In genomic region chr7:157985636-157986035, GRCh38 we compare ENCODE assay signal across 27 cellular contexts.
"Had no signal": no experiment of that assay in that cellular context is flagged by ENCODE, and none has a peak within 500 bp of the region (broad histone marks: within the 10 kb centered on the region; RNA-seq: fewer than 3 reads in every experiment).

No MANE protein-coding gene starts in this region.

- H3K27ac ChIP-seq: left lung, lower lobe of right lung, neural progenitor cell, parathyroid adenoma, right atrium auricular region, right lobe of liver, stomach, testis, thyroid gland, transverse colon, upper lobe of left lung, vagina had no signal

- H3K79me2 ChIP-seq: parathyroid adenoma had no signal

- H3K4me3 Mint-ChIP-seq: naive thymus-derived CD8-positive, alpha-beta T cell; nephron; neural progenitor cell; stimulated activated naive B cell treated with anti-CD40 and anti-IgM and Interleukin-4, amounts not matched to agents 10 μg/mL and 1 μg/mL and 100 μg/mL, for 72 hours had no signal

- H2AFZ ChIP-seq: neural progenitor cell, parathyroid adenoma had no signal

- H3K4me1 ChIP-seq: left lung, lower lobe of right lung, neural progenitor cell, parathyroid adenoma, right atrium auricular region, right lobe of liver, stomach, thyroid gland, transverse colon, upper lobe of left lung, vagina had no signal

- H3K9me3 ChIP-seq: left lung, lower lobe of right lung, right atrium auricular region, right lobe of liver, stomach, testis, thyroid gland, transverse colon, upper lobe of left lung, vagina had no signal

- H3K27me3 ChIP-seq: neural progenitor cell, right atrium auricular region, right lobe of liver, testis, thyroid gland, transverse colon, upper lobe of left lung, vagina had no signal

- H3K9ac ChIP-seq: neural progenitor cell, parathyroid adenoma had no signal

- DNase-seq: hippocampal formation; left colon; lower lobe of right lung; mammary epithelial cell; mesenchymal stem cell; naive thymus-derived CD8-positive, alpha-beta T cell; right lobe of liver; stimulated activated CD4-positive, alpha-beta T cell treated with anti-CD3 and anti-CD28 coated beads, Interleukin-12 subunit alpha, Interleukin-12 subunit beta, amount 100 ng/mL, for 4 hours; stimulated activated CD4-positive, alpha-beta T cell treated with anti-CD3 and anti-CD28 coated beads, Interleukin-15, amount 100 ng/mL, for 24 hours; stimulated activated CD4-positive, alpha-beta T cell treated with anti-CD3 and anti-CD28 coated beads, Interleukin-2, amount 100 ng/mL, for 24 hours; stimulated activated CD4-positive, alpha-beta T cell treated with anti-CD3 and anti-CD28 coated beads, Interleukin-4, amount 100 ng/mL, for 1 hour; stimulated activated naive B cell treated with anti-CD40 and anti-IgM and Interleukin-4, amounts not matched to agents 10 μg/mL and 1 μg/mL and 100 μg/mL, for 72 hours; stimulated activated naive CD8-positive, alpha-beta T cell treated with anti-CD3 and anti-CD28 coated beads, Interleukin-15, Interleukin-2, amounts not matched to agents 100 U/mL and 50 U/mL, for 24 hours; stomach; testis; thyroid gland; transverse colon; upper lobe of left lung had no signal

- FAIRE-seq: keratinocyte had no signal

- H3K36me3 ChIP-seq: left lung, lower lobe of right lung, neural progenitor cell, right atrium auricular region, right lobe of liver, stomach, thyroid gland, transverse colon, upper lobe of left lung, vagina had no signal

- H3K4me2 ChIP-seq: neural progenitor cell, smooth muscle cell had no signal

- ATAC-seq: left colon; left lung; lower lobe of right lung; naive thymus-derived CD8-positive, alpha-beta T cell; right lobe of liver; stimulated activated naive B cell treated with anti-CD40 and anti-IgM and Interleukin-4, amounts not matched to agents 10 μg/mL and 1 μg/mL and 100 μg/mL, for 72 hours; stimulated activated naive CD8-positive, alpha-beta T cell treated with anti-CD3 and anti-CD28 coated beads, Interleukin-15, Interleukin-2, amounts not matched to agents 100 U/mL and 50 U/mL, for 24 hours had no signal

- H3K4me3 ChIP-seq: left lung, lower lobe of right lung, neural progenitor cell, right atrium auricular region, right lobe of liver, smooth muscle cell, stomach, testis, thyroid gland, transverse colon, upper lobe of left lung, vagina had no signal

- H3K4me1 Mint-ChIP-seq: stimulated activated naive B cell treated with anti-CD40 and anti-IgM and Interleukin-4, amounts not matched to agents 10 μg/mL and 1 μg/mL and 100 μg/mL, for 72 hours had no signal

- H3K27ac Mint-ChIP-seq: nephron; progenitor cell of endocrine pancreas; stimulated activated naive B cell treated with anti-CD40 and anti-IgM and Interleukin-4, amounts not matched to agents 10 μg/mL and 1 μg/mL and 100 μg/mL, for 72 hours had no signal

- H3K36me3 Mint-ChIP-seq: naive thymus-derived CD8-positive, alpha-beta T cell; neural progenitor cell; stimulated activated naive B cell treated with anti-CD40 and anti-IgM and Interleukin-4, amounts not matched to agents 10 μg/mL and 1 μg/mL and 100 μg/mL, for 72 hours had no signal

- H3K9me3 Mint-ChIP-seq: naive thymus-derived CD8-positive, alpha-beta T cell; nephron; neural progenitor cell had no signal
